Comparison of ENCODE assay signal across 8 cellular contexts in the genomic region with DNA sequence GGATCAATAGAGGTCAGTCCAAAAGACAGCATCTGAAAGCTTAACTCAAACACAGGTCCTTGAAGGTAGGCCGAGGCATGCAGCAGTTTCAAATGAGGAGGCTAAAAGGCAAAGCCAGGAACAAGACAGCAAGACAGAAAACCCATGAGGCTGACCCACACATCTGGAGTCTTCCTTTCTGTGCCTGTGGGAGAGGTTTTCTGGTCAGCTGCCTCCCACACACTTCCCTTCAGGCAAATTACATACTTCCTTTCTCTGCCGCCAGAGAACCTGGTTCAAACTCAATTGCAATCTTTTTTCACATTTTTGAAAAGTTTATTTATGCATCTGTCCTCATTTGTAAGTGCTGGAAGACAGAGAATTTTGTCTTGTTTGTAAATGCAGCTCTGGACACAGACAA. TPM values are rescaled to one million over a fixed set of nuclear protein-coding genes. Genes with fewer than 3 reads are reported as not detected.
DNase-seq lines count a peak whose midpoint lies in the region; ATAC-seq and TF ChIP-seq lines count a peak whose summit lies in the region.

No MANE protein-coding gene starts in this region.

- DNase-seq in CD8-positive, alpha-beta T cell: no peak
- DNase-seq in brain microvascular endothelial cell (peak; percentile 44), sciatic nerve (ENCODE audit: low spot score) (no peak), ascending aorta (ENCODE audit: low spot score in 2 of 2) (no peak)
- no peak for DNase-seq in activated naive CD4-positive, alpha-beta T cell treated with Interleukin-2 at 50 U/mL for 16 hours

- peaks cover 64% of the 10 kb centered on the region for H3K36me3 Mint-ChIP-seq in CD8-positive, alpha-beta T cell

- peak overlapping the region; percentile 85 for H3K27ac Mint-ChIP-seq in CD8-positive, alpha-beta T cell

- no peak overlapping the region for H3K4me3 Mint-ChIP-seq in CD8-positive, alpha-beta T cell

- no peaks in the 10 kb centered on the region for H3K9me3 ChIP-seq in CD8-positive, alpha-beta T cell (ENCODE audit: low read length)
- H3K9me3 ChIP-seq in ascending aorta: no peaks in the 10 kb centered on the region

- in situ Hi-C loops in brain microvascular endothelial cell (cut with HindIII; ENCODE audit: low pct_ligation_motif_present, low sequenced_read_pairs): no loop called here

- H3K4me1 Mint-ChIP-seq in CD8-positive, alpha-beta T cell (ENCODE audit: low read depth): peaks cover 61% of the 10 kb centered on the region

- POLR2A ChIA-PET in CD8-positive, alpha-beta T cell (lab: Charles Lee): interaction anchor here (0.8 to 1.9 kb wide), 6 partner anchors 9 to 48 kb away, joined by 3 to 8 read pairs (median 3); no protein-coding TSS in a partner anchor

- H3K27me3 Mint-ChIP-seq in CD8-positive, alpha-beta T cell (ENCODE audit: low read depth): no peaks in the 10 kb centered on the region

- H3K4me3 ChIP-seq in CD8-positive, alpha-beta T cell (ENCODE audit: low read depth, low read length): no peak overlapping the region
- H3K4me3 ChIP-seq in brain microvascular endothelial cell (ENCODE audit: low read depth, low read length) (no peak overlapping the region), ascending aorta (no peak overlapping the region)

- CTCF ChIA-PET in CD8-positive, alpha-beta T cell (lab: Charles Lee): interaction anchor here (0.8 to 7.1 kb wide), 10 partner anchors 12 to 227 kb away, joined by 3 to 82 read pairs (median 6); no protein-coding TSS in a partner anchor

- no peak for ATAC-seq in CD8-positive, alpha-beta T cell
- ATAC-seq in GM19455 (IDR thresholded peaks at IDR 0.05; ENCODE audit: unreplicated experiment) (peak; percentile 90), HG03469 (IDR thresholded peaks at IDR 0.05; ENCODE audit: unreplicated experiment) (peak; percentile 74), sciatic nerve (peak; percentile 88), GM18520 (IDR thresholded peaks at IDR 0.05; ENCODE audit: unreplicated experiment) (no peak)

- intact Hi-C loops in CD8-positive, alpha-beta T cell (cut with DNase I, micrococcal nuclease): no loop called here
- intact Hi-C loops in sciatic nerve (cut with DNase I) (no loop called here), ascending aorta (cut with DNase I) (no loop called here)

- no peak for TF ChIP-seq CTCF in CD8-positive, alpha-beta T cell (IDR thresholded peaks at IDR 0.05)
- peak; percentile 25 for TF ChIP-seq CTCF in brain microvascular endothelial cell (IDR thresholded peaks at IDR 0.05; ENCODE audit: low read depth, low read length, missing control alignments)
- TF ChIP-seq CTCF in ascending aorta (IDR thresholded peaks at IDR 0.05): no peak

- no peak overlapping the region for H3K27ac ChIP-seq in CD8-positive, alpha-beta T cell (ENCODE audit: low read depth, low read length)
- H3K27ac ChIP-seq in brain microvascular endothelial cell (peak overlapping the region; percentile 19), ascending aorta (no peak overlapping the region)

- peaks cover 35% of the 10 kb centered on the region for H3K4me1 ChIP-seq in CD8-positive, alpha-beta T cell (ENCODE audit: insufficient read depth, low read length)
- H3K4me1 ChIP-seq in ascending aorta: no peaks in the 10 kb centered on the region

- no peaks in the 10 kb centered on the region for H3K27me3 ChIP-seq in CD8-positive, alpha-beta T cell (ENCODE audit: insufficient read depth, low read length)
- H3K27me3 ChIP-seq in brain microvascular endothelial cell (replicated peaks) (no peaks in the 10 kb centered on the region), ascending aorta (no peaks in the 10 kb centered on the region)

- H3K36me3 ChIP-seq in CD8-positive, alpha-beta T cell (ENCODE audit: insufficient read depth, low read length): no peaks in the 10 kb centered on the region
- peaks cover 22% of the 10 kb centered on the region for H3K36me3 ChIP-seq in brain microvascular endothelial cell (replicated peaks)
- H3K36me3 ChIP-seq in ascending aorta: no peaks in the 10 kb centered on the region

- no peaks in the 10 kb centered on the region for H3K9me3 Mint-ChIP-seq in CD8-positive, alpha-beta T cell

RNA-seq across cellular contexts. Expression of a gene that starts 29.8 kb away (rescaled TPM):
- 10 to 100 TPM; 31.7 to 36.1 TPM for total RNA-seq in CD8-positive, alpha-beta T cell
- total RNA-seq in sciatic nerve (1.9 TPM), ascending aorta (not detected)

Comparison
In these comparisons a context has a peak if more than half of its experiments do, and no peak if none do; other contexts are left out.
1. ATAC-seq: peak in GM19455 (single experiment), HG03469 (single experiment) and sciatic nerve (single experiment); none in CD8-positive, alpha-beta T cell (single experiment) and GM18520 (single experiment).
2. RNA of a gene that starts 29.8 kb away (total RNA-seq): 31.7 to 36.1 TPM in CD8-positive, alpha-beta T cell; 1.9 TPM in sciatic nerve (single experiment) and not detected in ascending aorta (single experiment); every median in the first group is over 10 times any median in the second.